In the genomic region with DNA sequence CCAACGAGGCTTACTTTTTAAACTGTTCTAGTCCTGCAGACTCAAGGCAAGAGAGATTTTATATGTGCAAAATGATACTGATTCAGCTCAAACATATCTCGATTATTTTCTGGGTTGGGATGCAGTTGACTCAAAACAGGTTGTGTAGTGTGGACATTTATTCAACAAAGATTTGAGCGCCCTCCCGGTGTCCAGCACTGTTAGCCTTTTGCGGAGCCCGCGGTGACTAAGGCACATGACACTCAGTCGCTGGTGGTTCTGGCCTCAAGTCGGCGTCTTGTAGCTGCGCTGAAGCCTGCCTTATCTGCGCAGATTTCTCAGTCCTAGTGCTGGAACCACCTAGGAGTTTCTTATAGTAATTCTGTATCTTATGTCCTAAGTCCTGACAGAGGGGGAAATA, we compare ENCODE assay signal across 8 cellular contexts. TPM values are rescaled to one million over a fixed set of nuclear protein-coding genes. Genes with fewer than 3 reads are reported as not detected.
DNase-seq lines count a peak whose midpoint lies in the region; ATAC-seq and TF ChIP-seq lines count a peak whose summit lies in the region.

No MANE protein-coding gene starts in this region.

- peaks cover 54% of the 10 kb centered on the region for H3K27me3 Mint-ChIP-seq in activated naive CD8-positive, alpha-beta T cell treated with anti-CD3 and anti-CD28 coated beads, Interleukin-2, amount 50 U/mL, for 24 hours

- H3K27ac Mint-ChIP-seq in activated naive CD8-positive, alpha-beta T cell treated with anti-CD3 and anti-CD28 coated beads, Interleukin-2, amount 50 U/mL, for 24 hours: no peak overlapping the region

- H3K4me1 Mint-ChIP-seq in activated naive CD8-positive, alpha-beta T cell treated with anti-CD3 and anti-CD28 coated beads, Interleukin-2, amount 50 U/mL, for 24 hours: peaks cover 6% of the 10 kb centered on the region

- no peak overlapping the region for H3K27ac ChIP-seq in cardiac muscle cell

- peak overlapping the region; percentile 84 for H3K4me3 ChIP-seq in cardiac muscle cell

- H3K9me3 ChIP-seq in cardiac muscle cell (ENCODE audit: low read depth): no peaks in the 10 kb centered on the region

- H3K9me3 Mint-ChIP-seq in activated naive CD8-positive, alpha-beta T cell treated with anti-CD3 and anti-CD28 coated beads, Interleukin-2, amount 50 U/mL, for 24 hours: no peaks in the 10 kb centered on the region

- CTCF ChIA-PET in GM10248 (lab: Yijun Ruan, JAX): interaction anchor here (0.9 to 1.1 kb wide), 2 partner anchors 37 to 479 kb away, joined by 3 read pairs; no protein-coding TSS in a partner anchor

- H3K4me1 ChIP-seq in cardiac muscle cell (ENCODE audit: low read depth): peaks cover 5% of the 10 kb centered on the region

- no peak for ATAC-seq in activated naive CD8-positive, alpha-beta T cell treated with anti-CD3 and anti-CD28 coated beads, Interleukin-2, amount 50 U/mL, for 24 hours
- ATAC-seq in HG03280 (IDR thresholded peaks at IDR 0.05; ENCODE audit: unreplicated experiment) (no peak), HG02840 (IDR thresholded peaks at IDR 0.05; ENCODE audit: low FRiP score, unreplicated experiment) (no peak), HG03521 (IDR thresholded peaks at IDR 0.05; ENCODE audit: unreplicated experiment) (no peak)

- no peaks in the 10 kb centered on the region for H3K36me3 Mint-ChIP-seq in activated naive CD8-positive, alpha-beta T cell treated with anti-CD3 and anti-CD28 coated beads, Interleukin-2, amount 50 U/mL, for 24 hours (ENCODE audit: low read depth)

- DNase-seq in GM10248 (ENCODE audit: extremely low spot score): peak; percentile 14
- DNase-seq in NCI-H1092 (lab: John Stamatoyannopoulos, UW): peak; percentile 77
- no peak for DNase-seq in activated naive CD8-positive, alpha-beta T cell treated with anti-CD3 and anti-CD28 coated beads, Interleukin-2, amount 50 U/mL, for 24 hours
- peak; percentile 70 to 77 for DNase-seq in cardiac muscle cell (ENCODE audit: low read depth in 1 of 2, low spot score in 1 of 2)
- DNase-seq in nucleus accumbens (lab: John Stamatoyannopoulos, UW): peak in 40 of 56 donors; percentile 2 to 64 (median 14)

- POLR2A ChIA-PET in GM10248 (lab: Yijun Ruan, JAX): no interaction called here

- no peak for TF ChIP-seq CTCF in GM10248 (IDR thresholded peaks at IDR 0.05; ENCODE audit: control extremely low read depth, extremely low read depth, low read depth, missing control alignments)
- peak; percentile 34 for TF ChIP-seq CTCF in cardiac muscle cell (IDR thresholded peaks at IDR 0.05; ENCODE audit: low read depth, low read length)

- H3K27me3 ChIP-seq in cardiac muscle cell: peaks cover 34% of the 10 kb centered on the region

- H3K4me3 Mint-ChIP-seq in activated naive CD8-positive, alpha-beta T cell treated with anti-CD3 and anti-CD28 coated beads, Interleukin-2, amount 50 U/mL, for 24 hours: peak overlapping the region; percentile 17

- H3K36me3 ChIP-seq in cardiac muscle cell: no peaks in the 10 kb centered on the region

RNA-seq across cellular contexts. Expression of gene CADPS2, which starts 0.9 kb away (rescaled TPM):
- total RNA-seq in cardiac muscle cell: 15.0 and 17.3 TPM in 2 replicates
- 12.2 and 17.2 TPM in 2 replicates for polyA plus RNA-seq in cardiac muscle cell
